In genomic region chr16:54203851-54204505, GRCh38 we compare ENCODE assay signal across 16 cellular contexts.
DNase-seq lines count a peak whose midpoint lies in the region; ATAC-seq and TF ChIP-seq lines count a peak whose summit lies in the region.
"Had no signal": no experiment of that assay in that cellular context is flagged by ENCODE, and none has a peak within 500 bp of the region (broad histone marks: within the 10 kb centered on the region; RNA-seq: fewer than 3 reads in every experiment).

No MANE protein-coding gene starts in this region.

- H4K20me1 ChIP-seq in osteoblast (ENCODE audit: insufficient read depth, low read length): no peaks in the 10 kb centered on the region
- H4K20me1 ChIP-seq: BLaER1 had no signal

- peaks cover 32% of the 10 kb centered on the region for H3K27me3 ChIP-seq in osteoblast (ENCODE audit: insufficient read depth, low read length)
- H3K27me3 ChIP-seq in CD8-positive, alpha-beta memory T cell (ENCODE audit: insufficient read depth, low read length, poor library complexity, severe bottlenecking): no peaks in the 10 kb centered on the region
- H3K27me3 ChIP-seq: BLaER1 had no signal

- H3K4me1 ChIP-seq in HEK293 (ENCODE audit: control insufficient read depth, insufficient read depth, low read length) (no peaks in the 10 kb centered on the region), osteoblast (ENCODE audit: insufficient read depth, low read length) (no peaks in the 10 kb centered on the region)
- H3K4me1 ChIP-seq in CD8-positive, alpha-beta memory T cell (ENCODE audit: insufficient read depth, low read length): no peaks in the 10 kb centered on the region
- H3K4me1 ChIP-seq: BLaER1 had no signal

- ATAC-seq in left ventricle myocardium superior: no peak
- ATAC-seq: CD8-positive, alpha-beta T cell had no signal

- H3K27ac Mint-ChIP-seq in CD8-positive, alpha-beta memory T cell: no peak overlapping the region
- H3K27ac Mint-ChIP-seq: B cell; CD4-positive, CD25-positive, alpha-beta regulatory T cell; CD8-positive, alpha-beta T cell had no signal

- H3K4me3 ChIP-seq in HEK293 (ENCODE audit: low read depth, low read length): no peak overlapping the region
- H3K4me3 ChIP-seq in osteoblast (ENCODE audit: insufficient read depth, low read length): no peak overlapping the region
- no peak overlapping the region for H3K4me3 ChIP-seq in CD8-positive, alpha-beta memory T cell (ENCODE audit: low read length)
- H3K4me3 ChIP-seq: BLaER1 had no signal

- no peaks in the 10 kb centered on the region for H3K79me2 ChIP-seq in osteoblast (ENCODE audit: insufficient read depth, low read length)

- no peaks in the 10 kb centered on the region for H3K4me1 Mint-ChIP-seq in CD8-positive, alpha-beta memory T cell
- H3K4me1 Mint-ChIP-seq: B cell; CD4-positive, CD25-positive, alpha-beta regulatory T cell had no signal

- no peak overlapping the region for H3K4me3 Mint-ChIP-seq in CD8-positive, alpha-beta memory T cell
- H3K4me3 Mint-ChIP-seq: B cell; CD4-positive, CD25-positive, alpha-beta regulatory T cell; CD8-positive, alpha-beta T cell had no signal

- CTCF ChIA-PET in HEK293 (lab: Yijun Ruan, JAX): no interaction called here
- CTCF ChIA-PET in CD8-positive, alpha-beta memory T cell (lab: Charles Lee): no interaction called here

- peaks cover 0 to 6% (median 0%) of the 10 kb centered on the region in 5 donors for H3K9me3 Mint-ChIP-seq in CD8-positive, alpha-beta memory T cell
- H3K9me3 Mint-ChIP-seq: CD8-positive, alpha-beta T cell had no signal

- no peaks in the 10 kb centered on the region for H3K9me3 ChIP-seq in HEK293 (ENCODE audit: control insufficient read depth, insufficient read depth, low read depth, low read length)
- no peaks in the 10 kb centered on the region for H3K9me3 ChIP-seq in osteoblast (ENCODE audit: low read depth, low read length)
- H3K9me3 ChIP-seq in CD8-positive, alpha-beta memory T cell (ENCODE audit: low read length): no peaks in the 10 kb centered on the region
- H3K9me3 ChIP-seq: BLaER1 had no signal

- intact Hi-C loops in cardiac septum (cut with DNase I) (no loop called here), left ventricle myocardium superior (cut with micrococcal nuclease) (no loop called here)

- H3K27me3 Mint-ChIP-seq in CD8-positive, alpha-beta memory T cell: peaks cover 4 to 12% of the 10 kb centered on the region in 2 donors
- H3K27me3 Mint-ChIP-seq: CD4-positive, CD25-positive, alpha-beta regulatory T cell had no signal

- H3K4me2 ChIP-seq in osteoblast (ENCODE audit: insufficient read depth, low read length): no peak overlapping the region
- H3K4me2 ChIP-seq: BLaER1 had no signal

- peak; percentile 63 for DNase-seq in cardiac septum (ENCODE audit: low spot score)
- DNase-seq in left ventricle myocardium superior: no peak
- peak; percentile 51 for DNase-seq in osteoblast (ENCODE audit: insufficient read length, low spot score, missing footprints)
- DNase-seq in CD8-positive, alpha-beta memory T cell: no peak
- no peak for DNase-seq in HUDEP-2 (lab: John Stamatoyannopoulos, UW; ENCODE audit: unreplicated experiment in 76 of 76)
- DNase-seq: CD4-positive, CD25-positive, alpha-beta regulatory T cell; CD8-positive, alpha-beta T cell; DMS 273 treated with DMSO at 0.1 percent for 48 hours; DMS79; H7; HCEC 1CT had no signal

- no peaks in the 10 kb centered on the region for H3K36me3 Mint-ChIP-seq in CD8-positive, alpha-beta memory T cell
- H3K36me3 Mint-ChIP-seq: CD4-positive, CD25-positive, alpha-beta regulatory T cell; CD8-positive, alpha-beta T cell had no signal

- TF ChIP-seq CTCF in HEK293 (tag by site-specific recombination; IDR thresholded peaks at IDR 0.05) (no peak), osteoblast (IDR thresholded peaks at IDR 0.05; ENCODE audit: extremely low read depth, low read depth, low read length) (no peak)

- H3K36me3 ChIP-seq in HEK293 (ENCODE audit: control insufficient read depth in 2 of 2, insufficient read depth in 1 of 2, low read length in 2 of 2): no peaks in the 10 kb centered on the region
- H3K36me3 ChIP-seq in osteoblast (ENCODE audit: insufficient read depth, low read length): no peaks in the 10 kb centered on the region
- H3K36me3 ChIP-seq in CD8-positive, alpha-beta memory T cell (ENCODE audit: insufficient read depth, low read length): no peaks in the 10 kb centered on the region
- H3K36me3 ChIP-seq: BLaER1 had no signal

- H2AFZ ChIP-seq in osteoblast (ENCODE audit: low read length): no peak overlapping the region

- H3K27ac ChIP-seq in HEK293 (ENCODE audit: extremely low read depth, low read depth, low read length) (no peak overlapping the region), osteoblast (ENCODE audit: low read depth, low read length) (no peak overlapping the region)
- H3K27ac ChIP-seq in CD8-positive, alpha-beta memory T cell (ENCODE audit: low read depth, low read length): no peak overlapping the region
- H3K27ac ChIP-seq: 22Rv1, BLaER1, C4-2B had no signal

- POLR2A ChIA-PET in HEK293 (lab: Yijun Ruan, JAX): no interaction called here
- POLR2A ChIA-PET in CD8-positive, alpha-beta memory T cell (lab: Charles Lee): no interaction called here

TF ChIP-seq in HEK293, 187 proteins besides CTCF, POLR2A, EP300 and RAD21:
- TF ChIP-seq SCRT1 (tag by site-specific recombination; IDR thresholded peaks at IDR 0.05; ENCODE audit: borderline replicate concordance): peak; percentile 19; the same call in 1 of the 2 replicates
- peak; percentile 66 for TF ChIP-seq SCRT2 (tag by site-specific recombination; IDR thresholded peaks at IDR 0.05)
- no peak for TF ChIP-seq ZEB2 (tag by site-specific recombination; IDR thresholded peaks at IDR 0.05)

Comparison
In these comparisons a context has a peak if more than half of its experiments do, and no peak if none do; other contexts are left out.
1. DNase-seq: peak in cardiac septum (single experiment) and osteoblast (single experiment); none in left ventricle myocardium superior (single experiment), CD8-positive, alpha-beta memory T cell (0 of 5) and HUDEP-2 (0 of 76).